In genomic region chr6:65638047-65638831, GRCh38 we compare ENCODE assay signal across 12 cellular contexts.
A peak's percentile ranks its signal among the peaks of the same experiment; 100 is the strongest.
DNase-seq lines count a peak whose midpoint lies in the region; ATAC-seq and TF ChIP-seq lines count a peak whose summit lies in the region.
"Had no signal": no experiment of that assay in that cellular context is flagged by ENCODE, and none has a peak within 500 bp of the region (broad histone marks: within the 10 kb centered on the region; RNA-seq: fewer than 3 reads in every experiment).

No MANE protein-coding gene starts in this region.

- ATAC-seq in stimulated activated effector memory CD8-positive, alpha-beta T cell treated with anti-CD3 and anti-CD28 coated beads, Interleukin-12 subunit alpha, Interleukin-12 subunit beta, amount 100 ng/mL, for 72 hours: no peak

- CTCF ChIA-PET in PC-9 (lab: Charles Lee): interaction anchor here (1.0 kb wide), 1 partner anchor 320 kb away, joined by 3 read pairs; no protein-coding TSS in a partner anchor

- no peaks in the 10 kb centered on the region for H3K4me1 ChIP-seq in PC-9 (replicated peaks; ENCODE audit: insufficient read depth)
- no peaks in the 10 kb centered on the region for H3K4me1 ChIP-seq in hepatocyte (ENCODE audit: insufficient read depth)

- H3K27ac ChIP-seq in PC-9: no peak overlapping the region
- H3K27ac ChIP-seq in hepatocyte: no peak overlapping the region

- H4K20me1 ChIP-seq in PC-9 (ENCODE audit: insufficient read depth) (no peaks in the 10 kb centered on the region), hepatocyte (ENCODE audit: insufficient read depth, poor library complexity, severe bottlenecking) (no peaks in the 10 kb centered on the region)

- H3K4me1 Mint-ChIP-seq in stimulated activated effector memory CD8-positive, alpha-beta T cell treated with anti-CD3 and anti-CD28 coated beads, Interleukin-12 subunit alpha, Interleukin-12 subunit beta, amount 100 ng/mL, for 72 hours: no peaks in the 10 kb centered on the region

- DNase-seq in A172 (ENCODE audit: low spot score) (peak; percentile 53), H7 (peak; percentile 48), PC-9 (peak in 1 of 2 experiments; percentile 15), hepatocyte (ENCODE audit: low spot score) (peak; percentile 51), dermis blood vessel endothelial cell (no peak), amniotic stem cell (lab: John Stamatoyannopoulos, UW) (no peak), 8988T (no peak)
- no peak for DNase-seq in stimulated activated effector memory CD8-positive, alpha-beta T cell treated with anti-CD3 and anti-CD28 coated beads, Interleukin-12 subunit alpha, Interleukin-12 subunit beta, amount 100 ng/mL, for 72 hours (ENCODE audit: low spot score in 2 of 2)
- DNase-seq: foreskin fibroblast, IMR-90, substantia nigra had no signal

- H3K36me3 Mint-ChIP-seq in stimulated activated effector memory CD8-positive, alpha-beta T cell treated with anti-CD3 and anti-CD28 coated beads, Interleukin-12 subunit alpha, Interleukin-12 subunit beta, amount 100 ng/mL, for 72 hours: no peaks in the 10 kb centered on the region
- H3K36me3 Mint-ChIP-seq: CD4-positive, alpha-beta memory T cell had no signal

- H3F3A ChIP-seq in PC-9 (ENCODE audit: insufficient read depth, low read depth): no peaks in the 10 kb centered on the region

- H3K4me3 ChIP-seq in H7 (ENCODE audit: insufficient read depth, low read depth, low read length) (no peak overlapping the region), PC-9 (no peak overlapping the region), hepatocyte (no peak overlapping the region)

- no peaks in the 10 kb centered on the region for H3K9me2 ChIP-seq in PC-9 (ENCODE audit: insufficient read depth)
- H3K9me2 ChIP-seq in hepatocyte (replicated peaks; ENCODE audit: insufficient read depth): no peaks in the 10 kb centered on the region

- H3K9me3 ChIP-seq in PC-9 (ENCODE audit: insufficient read depth, low read depth) (no peaks in the 10 kb centered on the region), hepatocyte (ENCODE audit: low read depth) (no peaks in the 10 kb centered on the region)

- peak; percentile 45; the same call in 1 of the 2 replicates for TF ChIP-seq CTCF in PC-9 (conservative IDR thresholded peaks at IDR 0.05)
- TF ChIP-seq CTCF in hepatocyte (IDR thresholded peaks at IDR 0.05; ENCODE audit: poor library complexity): peak; percentile 34

- BruUV-seq in PC-9 (replicated peaks; lab: Mats Ljungman, UMichigan): no TSS peak

- H3K4me2 ChIP-seq in PC-9 (no peak overlapping the region), hepatocyte (no peak overlapping the region)

- no peaks in the 10 kb centered on the region for H3K27me3 ChIP-seq in H7 (ENCODE audit: control insufficient read depth, insufficient read depth, low read length)
- no peaks in the 10 kb centered on the region for H3K27me3 ChIP-seq in PC-9 (ENCODE audit: insufficient read depth, low read depth)
- H3K27me3 ChIP-seq in hepatocyte: no peaks in the 10 kb centered on the region

- no peak overlapping the region for H3K4me3 Mint-ChIP-seq in stimulated activated effector memory CD8-positive, alpha-beta T cell treated with anti-CD3 and anti-CD28 coated beads, Interleukin-12 subunit alpha, Interleukin-12 subunit beta, amount 100 ng/mL, for 72 hours
- H3K4me3 Mint-ChIP-seq: CD4-positive, alpha-beta memory T cell had no signal

- H2AFZ ChIP-seq in PC-9 (no peak overlapping the region), hepatocyte (no peak overlapping the region)

- H3K27ac Mint-ChIP-seq in stimulated activated effector memory CD8-positive, alpha-beta T cell treated with anti-CD3 and anti-CD28 coated beads, Interleukin-12 subunit alpha, Interleukin-12 subunit beta, amount 100 ng/mL, for 72 hours: no peak overlapping the region
- H3K27ac Mint-ChIP-seq: CD4-positive, alpha-beta memory T cell had no signal

- POLR2A ChIA-PET in PC-9 (lab: Charles Lee; ENCODE audit: unreplicated experiment): no interaction called here

- H3K36me3 ChIP-seq in H7 (replicated peaks; ENCODE audit: control insufficient read depth, insufficient read depth, low read length) (no peaks in the 10 kb centered on the region), PC-9 (ENCODE audit: low read depth) (no peaks in the 10 kb centered on the region), hepatocyte (replicated peaks; ENCODE audit: insufficient read depth, low read depth) (no peaks in the 10 kb centered on the region)

- intact Hi-C loops in PC-9 (cut with micrococcal nuclease; ENCODE audit: unreplicated experiment): no loop called here

- H3K79me2 ChIP-seq in PC-9 (ENCODE audit: low read depth): no peaks in the 10 kb centered on the region
- no peaks in the 10 kb centered on the region for H3K79me2 ChIP-seq in hepatocyte

- WGBS in hepatocyte (ENCODE audit: low lambda C conversion rate, missing lambda C conversion rate): 91% methylated on average over 22 of the region's 22 CpGs

- peaks cover 20% of the 10 kb centered on the region for H3K9me3 Mint-ChIP-seq in stimulated activated effector memory CD8-positive, alpha-beta T cell treated with anti-CD3 and anti-CD28 coated beads, Interleukin-12 subunit alpha, Interleukin-12 subunit beta, amount 100 ng/mL, for 72 hours

Comparison
In these comparisons a context has a peak if more than half of its experiments do, and no peak if none do; other contexts are left out.
1. DNase-seq: peak in A172 (single experiment), H7 (single experiment) and hepatocyte (single experiment); none in dermis blood vessel endothelial cell (single experiment), amniotic stem cell (single experiment), stimulated activated effector memory CD8-positive, alpha-beta T cell treated with anti-CD3 and anti-CD28 coated beads, Interleukin-12 subunit alpha, Interleukin-12 subunit beta, amount 100 ng/mL, for 72 hours (0 of 2) and 8988T (single experiment).